ENCODE assay signal across 23 cellular contexts in the genomic region with DNA sequence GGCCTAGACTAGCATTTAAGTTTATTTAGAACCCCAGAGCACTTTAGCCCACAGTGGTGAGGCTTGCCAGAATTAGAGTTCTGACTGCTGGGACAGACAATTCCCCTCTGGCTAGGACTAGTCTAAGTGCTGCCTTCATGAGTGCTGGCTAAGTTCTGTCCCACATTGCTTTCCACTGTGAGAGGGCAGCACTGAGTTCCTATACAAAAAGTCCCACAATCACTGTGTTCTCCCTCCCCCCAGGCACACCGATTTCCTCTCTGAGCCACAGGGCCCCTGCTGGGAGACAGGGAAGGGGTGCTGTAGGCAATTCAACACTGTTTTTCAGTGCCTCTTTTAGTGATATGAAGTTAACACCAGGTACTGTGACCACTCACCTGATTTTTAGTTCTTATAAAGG.
DNase-seq lines count a peak whose midpoint lies in the region; ATAC-seq and TF ChIP-seq lines count a peak whose summit lies in the region.
"Had no signal": no experiment of that assay in that cellular context is flagged by ENCODE, and none has a peak within 500 bp of the region (broad histone marks: within the 10 kb centered on the region; RNA-seq: fewer than 3 reads in every experiment).

No MANE protein-coding gene starts in this region.

- H2AFZ ChIP-seq in neural progenitor cell (replicated peaks) = no peak overlapping the region

- H3K4me1 ChIP-seq in HUES6 (ENCODE audit: control insufficient read depth, insufficient read depth, low read length) (peaks cover 22% of the 10 kb centered on the region), endodermal cell (ENCODE audit: control insufficient read depth, insufficient read depth, low read length) (peaks cover 4% of the 10 kb centered on the region), neural progenitor cell (peaks cover 16% of the 10 kb centered on the region)

- H3K79me2 ChIP-seq in neural progenitor cell (ENCODE audit: low read depth) = no peaks in the 10 kb centered on the region

- H3K4me3 Mint-ChIP-seq in endodermal cell (no peak overlapping the region), neural progenitor cell (no peak overlapping the region)
- H3K4me3 Mint-ChIP-seq: B cell, CD14-positive monocyte had no signal

- H3K27ac Mint-ChIP-seq in endodermal cell (peak overlapping the region; percentile 66), neural progenitor cell (no peak overlapping the region)
- H3K27ac Mint-ChIP-seq: B cell, CD14-positive monocyte had no signal

- H3K4me3 ChIP-seq in GM06990 (replicated peaks; ENCODE audit: low read depth, low read length) = no peak overlapping the region
- no peak overlapping the region for H3K4me3 ChIP-seq in HUES6 (ENCODE audit: low read depth, low read length)
- no peak overlapping the region for H3K4me3 ChIP-seq in endodermal cell (ENCODE audit: low read length)
- no peak overlapping the region for H3K4me3 ChIP-seq in neural progenitor cell
- H3K4me3 ChIP-seq: SK-N-MC had no signal

- H3K4me1 Mint-ChIP-seq in endodermal cell = peaks cover 18% of the 10 kb centered on the region
- no peaks in the 10 kb centered on the region for H3K4me1 Mint-ChIP-seq in neural progenitor cell
- H3K4me1 Mint-ChIP-seq: B cell, CD14-positive monocyte had no signal

- no peaks in the 10 kb centered on the region for H3K36me3 ChIP-seq in GM06990 (ENCODE audit: control insufficient read depth, insufficient read depth, low read length)
- H3K36me3 ChIP-seq in HUES6 (ENCODE audit: control insufficient read depth, insufficient read depth, low read length) = no peaks in the 10 kb centered on the region
- H3K36me3 ChIP-seq in endodermal cell (ENCODE audit: control insufficient read depth, insufficient read depth, low read length) = no peaks in the 10 kb centered on the region
- H3K36me3 ChIP-seq in neural progenitor cell = peaks cover 8% of the 10 kb centered on the region

- 17 to 33% methylated on average over 1 of the region's 1 CpG for WGBS in endodermal cell (ENCODE audit: insufficient coverage in 1 of 2, insufficient read length in 1 of 2), 2 experiments

- peaks cover 4% of the 10 kb centered on the region for H3F3A ChIP-seq in neural progenitor cell (ENCODE audit: low read depth)

- H3K9me3 Mint-ChIP-seq in endodermal cell = no peaks in the 10 kb centered on the region
- peaks cover 6% of the 10 kb centered on the region for H3K9me3 Mint-ChIP-seq in neural progenitor cell

- no peaks in the 10 kb centered on the region for H4K20me1 ChIP-seq in neural progenitor cell (ENCODE audit: low read depth)

- H3K27me3 ChIP-seq in GM06990 (replicated peaks; ENCODE audit: control insufficient read depth, insufficient read depth, low read length) (no peaks in the 10 kb centered on the region), HUES6 (ENCODE audit: control insufficient read depth, insufficient read depth, low read length) (no peaks in the 10 kb centered on the region), endodermal cell (ENCODE audit: control insufficient read depth, insufficient read depth, low read length, poor library complexity, severe bottlenecking) (no peaks in the 10 kb centered on the region), neural progenitor cell (no peaks in the 10 kb centered on the region)

- H3K4me2 ChIP-seq in neural progenitor cell = no peak overlapping the region

- H3K9ac ChIP-seq in HUES6 (ENCODE audit: low read length) (no peak overlapping the region), endodermal cell (ENCODE audit: extremely low read depth, low read length, poor library complexity, severe bottlenecking) (no peak overlapping the region), neural progenitor cell (no peak overlapping the region)

- ATAC-seq in HG02970 (IDR thresholded peaks at IDR 0.05; ENCODE audit: low FRiP score, unreplicated experiment) (no peak), HG03460 (IDR thresholded peaks at IDR 0.05; ENCODE audit: unreplicated experiment) (no peak)

- peak; percentile 7 for TF ChIP-seq CTCF in GM06990 (IDR thresholded peaks at IDR 0.05; ENCODE audit: insufficient read depth, low read length, poor library complexity, severe bottlenecking)
- TF ChIP-seq CTCF in endodermal cell (conservative IDR thresholded peaks at IDR 0.05) = peak; percentile 62
- peak; percentile 7 for TF ChIP-seq CTCF in neural progenitor cell (IDR thresholded peaks at IDR 0.05)

- 0 out of 2 replicates have a peak overlapping the region, but pooled peaks have one; percentile 12 for H3K27ac ChIP-seq in HUES6 (ENCODE audit: low read depth, low read length)
- no peak overlapping the region for H3K27ac ChIP-seq in endodermal cell (ENCODE audit: low read depth, low read length)
- H3K27ac ChIP-seq in neural progenitor cell = no peak overlapping the region
- H3K27ac ChIP-seq: RWPE1, SK-N-MC had no signal

- H3K27me3 Mint-ChIP-seq in endodermal cell (ENCODE audit: insufficient read depth) (no peaks in the 10 kb centered on the region), neural progenitor cell (ENCODE audit: insufficient read depth, low read depth) (no peaks in the 10 kb centered on the region)
- H3K27me3 Mint-ChIP-seq: B cell had no signal

- no peaks in the 10 kb centered on the region for H3K9me3 ChIP-seq in HUES6 (ENCODE audit: control insufficient read depth, insufficient read depth, low read depth, low read length)
- H3K9me3 ChIP-seq in endodermal cell (ENCODE audit: control insufficient read depth, low read length) = no peaks in the 10 kb centered on the region
- H3K9me3 ChIP-seq in neural progenitor cell (ENCODE audit: low read depth) = no peaks in the 10 kb centered on the region

- DNase-seq in GM06990 (ENCODE audit: extremely low read depth, insufficient read length) (no peak), endodermal cell (peak; percentile 76), neural progenitor cell (ENCODE audit: low spot score) (peak; percentile 19), hippocampal formation (lab: John Stamatoyannopoulos, UW) (no peak)
- DNase-seq: GDM1, H7, KBM-7, MM.1S, NCI-H1092, NCI-H1436 treated with DMSO at 0.1 percent for 48 hours, NCI-H2029, NCI-H2227 treated with DMSO at 0.1 percent for 48 hours, NCI-H510A, NCI-H748 treated with DMSO at 0.1 percent for 48 hours, SHP77 treated with DMSO at 0.1 percent for 48 hours, SW 1271 had no signal

- H3K36me3 Mint-ChIP-seq in endodermal cell (ENCODE audit: low read depth) (peaks cover 2% of the 10 kb centered on the region), neural progenitor cell (no peaks in the 10 kb centered on the region)
- H3K36me3 Mint-ChIP-seq: CD14-positive monocyte had no signal

Comparison
In these comparisons a context has a peak if more than half of its experiments do, and no peak if none do; other contexts are left out.
1. DNase-seq: peak in endodermal cell (single experiment) and neural progenitor cell (single experiment); none in GM06990 (single experiment) and hippocampal formation (0 of 2).
2. CTCF ChIP-seq: peak in every context shown above with its lines; median percentile 62 in endodermal cell; 7 in GM06990; 7 in neural progenitor cell.